ENCODE assay signal across 20 cellular contexts in genomic region chr9:112863781-112864180, GRCh38. TPM values are rescaled to one million over a fixed set of nuclear protein-coding genes. Genes with fewer than 3 reads are reported as not detected.
DNase-seq lines count a peak whose midpoint lies in the region; ATAC-seq and TF ChIP-seq lines count a peak whose summit lies in the region.
"Had no signal": no experiment of that assay in that cellular context is flagged by ENCODE, and none has a peak within 500 bp of the region (broad histone marks: within the 10 kb centered on the region; RNA-seq: fewer than 3 reads in every experiment).

No MANE protein-coding gene starts in this region.

- H4K20me1 ChIP-seq in BLaER1 treated with 17β-estradiol and CSF1 and Interleukin-3, amounts not matched to agents 10 nM and 100 nM: no peaks in the 10 kb centered on the region; a peak in 1 of 22 replicates
- H4K20me1 ChIP-seq in DOHH2 (ENCODE audit: control insufficient read depth, insufficient read depth, low read depth, low read length): no peaks in the 10 kb centered on the region

- TF ChIP-seq CTCF in DOHH2 (IDR thresholded peaks at IDR 0.05; ENCODE audit: low read depth, low read length, poor library complexity, severe bottlenecking) (no peak), HL-60 (IDR thresholded peaks at IDR 0.05; ENCODE audit: insufficient read depth, low read length) (no peak), lower lobe of right lung (IDR thresholded peaks at IDR 0.05) (no peak), GM20000 (IDR thresholded peaks at IDR 0.05; ENCODE audit: extremely low read depth, missing control alignments) (no peak)

- H3F3A ChIP-seq in DOHH2 (ENCODE audit: control insufficient read depth, insufficient read depth): peaks cover 4% of the 10 kb centered on the region; the same call in 1 of the 2 replicates

- peak overlapping the region; percentile 33 to 92 (median 83); a peak in 21 of 22 replicates for H3K9ac ChIP-seq in BLaER1 treated with 17β-estradiol and CSF1 and Interleukin-3, amounts not matched to agents 10 nM and 100 nM

- no peaks in the 10 kb centered on the region for H3K79me2 ChIP-seq in DOHH2 (ENCODE audit: control insufficient read depth, low read length)

- no peaks in the 10 kb centered on the region for H3K27me3 ChIP-seq in BLaER1 treated with 17β-estradiol and CSF1 and Interleukin-3, amounts not matched to agents 10 nM and 100 nM
- no peaks in the 10 kb centered on the region for H3K27me3 ChIP-seq in DOHH2 (ENCODE audit: control insufficient read depth, low read length)
- H3K27me3 ChIP-seq in HL-60 (ENCODE audit: insufficient read depth, poor library complexity, severe bottlenecking): no peaks in the 10 kb centered on the region
- no peaks in the 10 kb centered on the region for H3K27me3 ChIP-seq in lower lobe of right lung (ENCODE audit: low read depth)
- H3K27me3 ChIP-seq: heart left ventricle, MG63 had no signal

- H3K9me2 ChIP-seq in DOHH2 (replicated peaks; ENCODE audit: control insufficient read depth, low read length): no peaks in the 10 kb centered on the region

- H3K27ac ChIP-seq in BLaER1 treated with 17β-estradiol and CSF1 and Interleukin-3, amounts not matched to agents 10 nM and 100 nM: peak overlapping the region; percentile 84 to 100 (median 98)
- H3K27ac ChIP-seq in DOHH2 (ENCODE audit: low read depth, low read length) (peak overlapping the region; percentile 47), HL-60 (replicated peaks) (peak overlapping the region; percentile 77), lower lobe of right lung (peak overlapping the region; percentile 83)
- H3K27ac ChIP-seq: VCaP had no signal

- H3K4me1 ChIP-seq in BLaER1 treated with 17β-estradiol and CSF1 and Interleukin-3, amounts not matched to agents 10 nM and 100 nM: peaks cover 49 to 100% (median 97%) of the 10 kb centered on the region in 10 experiments
- H3K4me1 ChIP-seq in DOHH2 (ENCODE audit: control insufficient read depth, low read length) (peaks cover 42% of the 10 kb centered on the region), lower lobe of right lung (peaks cover 68% of the 10 kb centered on the region)

- peak in 1 of 2 experiments; percentile 37 for DNase-seq in HL-60 (ENCODE audit: low read depth in 1 of 2, low spot score in 1 of 2)
- no peak for DNase-seq in lower lobe of right lung
- no peak for DNase-seq in GM20000 (ENCODE audit: low spot score)
- no peak for DNase-seq in midbrain (lab: John Stamatoyannopoulos, UW)
- DNase-seq in NCI-H146 treated with DMSO at 0.1 percent for 48 hours (lab: John Stamatoyannopoulos, UW; ENCODE audit: unreplicated experiment): no peak
- DNase-seq: MG63; naive thymus-derived CD4-positive, alpha-beta T cell; NCI-H1930; stimulated activated CD4-positive, alpha-beta T cell treated with anti-CD3 and anti-CD28 coated beads, Interleukin-2, amount 100 ng/mL, for 48 hours; T-cell had no signal

- peak overlapping the region in 3 of 10 experiments; percentile 5 to 13 (median 11); a peak in 2 of 20 replicates for H3K4me3 ChIP-seq in BLaER1 treated with 17β-estradiol and CSF1 and Interleukin-3, amounts not matched to agents 10 nM and 100 nM
- H3K4me3 ChIP-seq in DOHH2 (ENCODE audit: low read length): no peak overlapping the region
- no peak overlapping the region for H3K4me3 ChIP-seq in HL-60 (replicated peaks; ENCODE audit: insufficient read depth, low read length)
- no peak overlapping the region for H3K4me3 ChIP-seq in lower lobe of right lung
- H3K4me3 ChIP-seq: heart left ventricle, MG63 had no signal

- intact Hi-C loops in lower lobe of right lung (cut with DNase I): no loop called here

- peak overlapping the region; percentile 37 to 97 (median 83) for H3K4me2 ChIP-seq in BLaER1 treated with 17β-estradiol and CSF1 and Interleukin-3, amounts not matched to agents 10 nM and 100 nM
- peak overlapping the region; percentile 50 for H3K4me2 ChIP-seq in DOHH2 (ENCODE audit: low read length)

- H3K9me3 ChIP-seq in BLaER1 treated with 17β-estradiol and CSF1 and Interleukin-3, amounts not matched to agents 10 nM and 100 nM (replicated peaks in 1 of 11): peaks cover 0 to 11% (median 0%) of the 10 kb centered on the region in 11 experiments; a peak in 5 of 22 replicates
- H3K9me3 ChIP-seq in DOHH2 (ENCODE audit: control insufficient read depth, insufficient read depth, low read length) (no peaks in the 10 kb centered on the region), lower lobe of right lung (no peaks in the 10 kb centered on the region)
- H3K9me3 ChIP-seq: heart left ventricle, MG63 had no signal

- peaks cover 0 to 27% (median 7%) of the 10 kb centered on the region in 11 experiments; a peak in 11 of 22 replicates for H3K36me3 ChIP-seq in BLaER1 treated with 17β-estradiol and CSF1 and Interleukin-3, amounts not matched to agents 10 nM and 100 nM
- H3K36me3 ChIP-seq in DOHH2 (ENCODE audit: control insufficient read depth, low read length): peaks cover 10% of the 10 kb centered on the region; the same call in 1 of the 2 replicates
- H3K36me3 ChIP-seq in lower lobe of right lung: peaks cover 16% of the 10 kb centered on the region

- ATAC-seq in lower lobe of right lung: no peak
- ATAC-seq: naive thymus-derived CD4-positive, alpha-beta T cell; T-cell had no signal

RNA-seq across cellular contexts. Expression of gene SLC46A2, which starts 26.9 kb away (rescaled TPM):
- 13.7 TPM for total RNA-seq in lower lobe of right lung
- total RNA-seq: activated CD8-positive, alpha-beta memory T cell treated with anti-CD3 and anti-CD28 coated beads for 36 hours; activated T-helper 2 cell treated with anti-CD3 and anti-CD28 coated beads, Interferon-gamma antibody, Interleukin-2, Interleukin-4, amounts not matched to agents 10 μg/mL and 5 μg/mL and 100 μg/mL, durations not matched to agents 14 hours and 24 hours and 36 hours; fibroblast of lung; IMR-90; lung microvascular endothelial cell; NCI-H460; T-cell had no signal

Comparison
In these comparisons a context has a peak if more than half of its experiments do, and no peak if none do; other contexts are left out.
1. H3K27ac ChIP-seq: peak in every context shown above with its lines; median percentile 98 in BLaER1 treated with 17β-estradiol and CSF1 and Interleukin-3, amounts not matched to agents 10 nM and 100 nM; 83 in lower lobe of right lung; 77 in HL-60; 47 in DOHH2.